Comparison of ENCODE assay signal across 1 cellular context in the genomic region with DNA sequence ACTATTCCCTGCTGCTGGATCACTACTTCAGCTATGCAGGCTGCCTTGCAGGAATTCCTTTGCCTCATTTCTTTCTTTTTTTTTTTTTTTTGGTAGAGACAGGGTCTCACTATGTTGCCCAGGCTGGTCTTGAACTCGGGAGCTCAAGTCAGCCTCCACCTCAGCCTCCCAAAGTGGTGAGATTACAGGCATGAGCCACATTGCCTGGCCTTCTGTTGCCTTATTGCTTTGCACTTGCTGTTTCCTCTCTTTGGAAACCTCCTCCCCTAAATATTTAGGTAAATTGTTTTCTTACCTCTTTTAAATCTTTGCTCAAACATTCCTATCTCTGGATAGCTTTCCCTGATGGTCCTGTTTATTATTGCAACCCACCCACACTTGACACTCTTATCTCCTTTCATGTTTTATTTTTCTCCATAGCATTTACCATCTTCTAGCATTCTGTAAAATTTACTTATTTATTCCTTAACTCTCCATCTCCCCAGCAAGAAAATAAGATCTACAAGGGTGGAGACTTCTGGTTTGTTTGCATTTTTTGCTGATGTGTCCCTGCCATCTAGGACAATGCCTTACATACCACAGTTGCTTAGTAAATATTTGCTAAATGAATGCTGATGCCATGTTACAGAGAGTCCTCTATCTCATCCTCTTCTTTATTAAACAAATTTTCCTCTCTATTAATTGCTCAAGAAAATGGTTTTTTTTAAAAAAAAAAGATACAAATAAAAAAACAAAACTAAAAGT.
TF ChIP-seq lines count a peak whose summit lies in the region.

No MANE protein-coding gene starts in this region.

TF ChIP-seq in GM23338, 12 proteins besides CTCF, POLR2A, EP300 and RAD21 (continued from another document):
- no peak for TF ChIP-seq ZNF462 (CRISPR knock-in tag; IDR thresholded peaks at IDR 0.05)
- no peak for TF ChIP-seq CREB1 (CRISPR knock-in tag; IDR thresholded peaks at IDR 0.05; ENCODE audit: low read depth)
- TF ChIP-seq ZNF114 (CRISPR knock-in tag; IDR thresholded peaks at IDR 0.05) = no peak
- TF ChIP-seq POLR2AphosphoS5 (IDR thresholded peaks at IDR 0.05; ENCODE audit: low read depth) = no peak
- no peak for TF ChIP-seq ETS1 (IDR thresholded peaks at IDR 0.05)
- TF ChIP-seq ZNF331 (CRISPR knock-in tag; IDR thresholded peaks at IDR 0.05; ENCODE audit: low read depth) = no peak
- TF ChIP-seq JUNB (IDR thresholded peaks at IDR 0.05; ENCODE audit: unreplicated experiment) = no peak
- TF ChIP-seq NANOG (IDR thresholded peaks at IDR 0.05; ENCODE audit: borderline replicate concordance) = no peak
- TF ChIP-seq EZH2phosphoT487 (IDR thresholded peaks at IDR 0.05; ENCODE audit: unreplicated experiment) = no peak
- TF ChIP-seq REST (IDR thresholded peaks at IDR 0.05; ENCODE audit: unreplicated experiment) = no peak
- TF ChIP-seq STAT1 (IDR thresholded peaks at IDR 0.05; ENCODE audit: unreplicated experiment) = no peak
